In genomic region chr1:27322569-27323116, GRCh38 we compare ENCODE assay signal across 8 cellular contexts. TPM values are rescaled to one million over a fixed set of nuclear protein-coding genes. Genes with fewer than 3 reads are reported as not detected.
A peak's percentile ranks its signal among the peaks of the same experiment; 100 is the strongest.
DNase-seq lines count a peak whose midpoint lies in the region; ATAC-seq and TF ChIP-seq lines count a peak whose summit lies in the region.

No MANE protein-coding gene starts in this region.

- no peak for ATAC-seq in activated CD8-positive, alpha-beta T cell treated with anti-CD3 and anti-CD28 coated beads for 36 hours
- no peak for ATAC-seq in HG03139 (IDR thresholded peaks at IDR 0.05; ENCODE audit: unreplicated experiment)

- peaks cover 42% of the 10 kb centered on the region for H3K4me1 Mint-ChIP-seq in activated CD8-positive, alpha-beta T cell treated with anti-CD3 and anti-CD28 coated beads for 36 hours (ENCODE audit: low read depth)

- no peaks in the 10 kb centered on the region for H3K27me3 Mint-ChIP-seq in activated CD8-positive, alpha-beta T cell treated with anti-CD3 and anti-CD28 coated beads for 36 hours

- H3K4me1 ChIP-seq in iPS-15b (ENCODE audit: control insufficient read depth, insufficient read depth, low read length) = no peaks in the 10 kb centered on the region
- H3K4me1 ChIP-seq in subcutaneous abdominal adipose tissue (ENCODE audit: control insufficient read depth in 5 of 5, insufficient read depth in 5 of 5, low read length in 5 of 5) = peaks cover 5 to 30% (median 25%) of the 10 kb centered on the region in 5 donors

- H3K4me3 ChIP-seq in iPS-15b (ENCODE audit: low read depth, low read length) = peak overlapping the region; percentile 98
- H3K4me3 ChIP-seq in subcutaneous abdominal adipose tissue (ENCODE audit: low read depth in 1 of 5, low read length in 5 of 5) = peak overlapping the region; percentile 87 to 98 (median 98)

- CTCF ChIA-PET in activated CD8-positive, alpha-beta T cell treated with anti-CD3 and anti-CD28 coated beads for 36 hours (lab: Charles Lee) = interaction anchor here (0.6 to 3.2 kb wide), 15 partner anchors 10 to 347 kb away, joined by 3 to 39 read pairs (median 3); no protein-coding TSS in a partner anchor

- H3K4me3 Mint-ChIP-seq in activated CD8-positive, alpha-beta T cell treated with anti-CD3 and anti-CD28 coated beads for 36 hours = peak overlapping the region; percentile 95

- no peaks in the 10 kb centered on the region for H3K27me3 ChIP-seq in iPS-15b (ENCODE audit: control insufficient read depth, insufficient read depth, low read length)
- peaks cover 0 to 12% (median 9%) of the 10 kb centered on the region in 5 donors for H3K27me3 ChIP-seq in subcutaneous abdominal adipose tissue (ENCODE audit: control insufficient read depth in 5 of 5, insufficient read depth in 4 of 5, low read length in 5 of 5)

- H3K9me3 ChIP-seq in iPS-15b (ENCODE audit: control insufficient read depth, insufficient read depth, low read length) (no peaks in the 10 kb centered on the region), subcutaneous abdominal adipose tissue (ENCODE audit: control insufficient read depth in 5 of 5, low read length in 5 of 5) (no peaks in the 10 kb centered on the region)

- DNase-seq in NCI-H2107 treated with DMSO at 0.1 percent for 48 hours (lab: John Stamatoyannopoulos, UW; ENCODE audit: unreplicated experiment) = peak; percentile 22
- DNase-seq in NCI-H2107 (lab: John Stamatoyannopoulos, UW) = no peak
- DNase-seq in activated CD8-positive, alpha-beta T cell treated with anti-CD3 and anti-CD28 coated beads for 36 hours = no peak
- no peak for DNase-seq in SIG-M5 treated with dmso at 0.1 percent for 504 hours (lab: John Stamatoyannopoulos, UW; ENCODE audit: unreplicated experiment)
- DNase-seq in 8988T = no peak

- H3K36me3 ChIP-seq in iPS-15b (ENCODE audit: control insufficient read depth, insufficient read depth, low read length) = peaks cover 11% of the 10 kb centered on the region
- H3K36me3 ChIP-seq in subcutaneous abdominal adipose tissue (ENCODE audit: control insufficient read depth in 5 of 5, insufficient read depth in 5 of 5, low read length in 5 of 5) = peaks cover 0 to 24% (median 22%) of the 10 kb centered on the region in 5 donors

- H3K27ac ChIP-seq in subcutaneous abdominal adipose tissue (ENCODE audit: low read depth, low read length) = peak overlapping the region; percentile 86

- POLR2A ChIA-PET in activated CD8-positive, alpha-beta T cell treated with anti-CD3 and anti-CD28 coated beads for 36 hours (lab: Charles Lee) = interaction anchor here (0.7 to 1.8 kb wide), 8 partner anchors 9 to 72 kb away, joined by 3 to 5 read pairs (median 3); partner anchors contain the start of genes CD164L2, MAP3K6 and SYTL1

- intact Hi-C loops in activated CD8-positive, alpha-beta T cell treated with anti-CD3 and anti-CD28 coated beads for 36 hours (cut with micrococcal nuclease) = no loop called here

- peaks cover 28% of the 10 kb centered on the region for H3K36me3 Mint-ChIP-seq in activated CD8-positive, alpha-beta T cell treated with anti-CD3 and anti-CD28 coated beads for 36 hours (ENCODE audit: low read depth)

- H3K9ac ChIP-seq in iPS-15b (ENCODE audit: low read depth, low read length) (peak overlapping the region; percentile 94), subcutaneous abdominal adipose tissue (ENCODE audit: low read length in 5 of 5) (peak overlapping the region; percentile 93 to 98 (median 97))

- H3K27ac Mint-ChIP-seq in activated CD8-positive, alpha-beta T cell treated with anti-CD3 and anti-CD28 coated beads for 36 hours = peak overlapping the region; percentile 95

- TF ChIP-seq CTCF in activated CD8-positive, alpha-beta T cell treated with anti-CD3 and anti-CD28 coated beads for 36 hours (IDR thresholded peaks at IDR 0.05) = no peak

- H3K9me3 Mint-ChIP-seq in activated CD8-positive, alpha-beta T cell treated with anti-CD3 and anti-CD28 coated beads for 36 hours = no peaks in the 10 kb centered on the region

RNA-seq across cellular contexts. Expression of gene TMEM222, which starts 0.7 kb away (rescaled TPM):
- total RNA-seq in activated CD8-positive, alpha-beta T cell treated with anti-CD3 and anti-CD28 coated beads for 36 hours = 10 to 100 TPM; 22.0 to 25.4 TPM

RNA-seq across cellular contexts. Expression of gene SYTL1, which starts 19.2 kb away (rescaled TPM):
- total RNA-seq in activated CD8-positive, alpha-beta T cell treated with anti-CD3 and anti-CD28 coated beads for 36 hours = 10 to 100 TPM; 77.7 to 80.6 TPM

RNA-seq across cellular contexts. Expression of gene MAP3K6, which starts 44.1 kb away (rescaled TPM):
- 1 to 10 TPM; 8.3 to 9.5 TPM for total RNA-seq in activated CD8-positive, alpha-beta T cell treated with anti-CD3 and anti-CD28 coated beads for 36 hours

RNA-seq across cellular contexts. Expression of gene FCN3, which starts 52.0 kb away (rescaled TPM):
- total RNA-seq in activated CD8-positive, alpha-beta T cell treated with anti-CD3 and anti-CD28 coated beads for 36 hours = not detected
